16 cellular contexts compared by ENCODE assay signal in the genomic region with DNA sequence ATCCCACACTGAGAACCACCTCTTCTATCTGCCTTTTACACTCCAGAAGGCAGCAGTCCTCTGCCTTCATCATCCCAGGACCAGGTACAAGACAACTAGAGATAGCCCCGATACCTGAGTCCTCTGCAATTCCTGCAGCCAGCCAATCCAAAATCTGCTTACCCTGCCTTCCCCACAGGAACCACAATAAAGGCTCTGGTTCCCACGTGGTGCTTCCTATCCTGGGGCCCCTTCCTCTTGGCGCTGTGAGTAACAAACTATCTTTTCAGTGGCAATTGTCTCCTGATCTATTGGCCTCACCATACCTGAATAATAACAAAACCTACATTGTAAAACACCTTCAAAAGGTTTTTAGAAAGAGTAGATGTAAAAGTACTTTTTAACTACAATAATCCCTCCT.
DNase-seq lines count a peak whose midpoint lies in the region; ATAC-seq, FAIRE-seq and TF ChIP-seq lines count a peak whose summit lies in the region.
"Had no signal": no experiment of that assay in that cellular context is flagged by ENCODE, and none has a peak within 500 bp of the region (broad histone marks: within the 10 kb centered on the region; RNA-seq: fewer than 3 reads in every experiment).

No MANE protein-coding gene starts in this region.

- TF ChIP-seq POLR2A in NB4 (IDR thresholded peaks at IDR 0.05; ENCODE audit: extremely low read depth, insufficient read length) (no peak), vagina (IDR thresholded peaks at IDR 0.05) (no peak), GM12892 (IDR thresholded peaks at IDR 0.05; ENCODE audit: low read depth, low read length) (no peak)

- H3K27ac Mint-ChIP-seq in CD8-positive, alpha-beta memory T cell: peak overlapping the region; percentile 9 to 90 (median 66)
- peak overlapping the region; percentile 33 for H3K27ac Mint-ChIP-seq in activated T-cell treated with anti-CD3 and anti-CD28 coated beads, Interleukin-2, amount 50 U/mL, for 72 hours
- H3K27ac Mint-ChIP-seq in naive thymus-derived CD8-positive, alpha-beta T cell: peak overlapping the region; percentile 45 to 91 (median 74)
- H3K27ac Mint-ChIP-seq: mesothelial cell of epicardium had no signal

- H3K4me1 Mint-ChIP-seq in CD8-positive, alpha-beta memory T cell: peaks cover 28 to 44% (median 41%) of the 10 kb centered on the region in 3 donors
- peaks cover 37% of the 10 kb centered on the region for H3K4me1 Mint-ChIP-seq in activated T-cell treated with anti-CD3 and anti-CD28 coated beads, Interleukin-2, amount 50 U/mL, for 72 hours (ENCODE audit: low read depth)
- H3K4me1 Mint-ChIP-seq in naive thymus-derived CD8-positive, alpha-beta T cell: peaks cover 15 to 49% (median 42%) of the 10 kb centered on the region in 4 donors
- H3K4me1 Mint-ChIP-seq: mesothelial cell of epicardium had no signal

- POLR2A ChIA-PET in CD8-positive, alpha-beta memory T cell (lab: Charles Lee): no interaction called here
- POLR2A ChIA-PET in naive thymus-derived CD8-positive, alpha-beta T cell (lab: Charles Lee): no interaction called here

- no peaks in the 10 kb centered on the region for H3K9me3 ChIP-seq in CD8-positive, alpha-beta memory T cell (ENCODE audit: low read length)
- no peaks in the 10 kb centered on the region for H3K9me3 ChIP-seq in vagina
- H3K9me3 ChIP-seq: transverse colon had no signal

- ATAC-seq in activated T-cell treated with anti-CD3 and anti-CD28 coated beads, Interleukin-2, amount 50 U/mL, for 72 hours (replicated peaks in 1 of 2): peak; percentile 23 to 56
- peak; percentile 46 to 73 for ATAC-seq in naive thymus-derived CD8-positive, alpha-beta T cell
- ATAC-seq in left colon: no peak
- ATAC-seq: activated CD4-positive, CD25-positive, alpha-beta regulatory T cell treated with anti-CD3 and anti-CD28 coated beads, Interleukin-2, amount 50 U/mL, for 24 hours; K562 had no signal

- peak overlapping the region in 2 of 7 donors; percentile 29 to 50 for H3K4me3 Mint-ChIP-seq in CD8-positive, alpha-beta memory T cell
- peak overlapping the region; percentile 35 to 47 for H3K4me3 Mint-ChIP-seq in activated T-cell treated with anti-CD3 and anti-CD28 coated beads, Interleukin-2, amount 50 U/mL, for 72 hours
- peak overlapping the region; percentile 17 to 85 (median 64) for H3K4me3 Mint-ChIP-seq in naive thymus-derived CD8-positive, alpha-beta T cell
- H3K4me3 Mint-ChIP-seq: mesothelial cell of epicardium had no signal

- H3K4me1 ChIP-seq in CD8-positive, alpha-beta memory T cell (ENCODE audit: insufficient read depth, low read length): peaks cover 32% of the 10 kb centered on the region
- no peaks in the 10 kb centered on the region for H3K4me1 ChIP-seq in vagina
- H3K4me1 ChIP-seq: transverse colon had no signal

- no peaks in the 10 kb centered on the region for H3K9me3 Mint-ChIP-seq in CD8-positive, alpha-beta memory T cell
- H3K9me3 Mint-ChIP-seq in activated T-cell treated with anti-CD3 and anti-CD28 coated beads, Interleukin-2, amount 50 U/mL, for 72 hours: no peaks in the 10 kb centered on the region
- H3K9me3 Mint-ChIP-seq in naive thymus-derived CD8-positive, alpha-beta T cell: no peaks in the 10 kb centered on the region
- H3K9me3 Mint-ChIP-seq: mesothelial cell of epicardium had no signal

- peaks cover 4% of the 10 kb centered on the region for H3K36me3 ChIP-seq in CD8-positive, alpha-beta memory T cell (ENCODE audit: insufficient read depth, low read length)
- H3K36me3 ChIP-seq in vagina: no peaks in the 10 kb centered on the region

- peak overlapping the region; percentile 4 for H3K4me3 ChIP-seq in CD8-positive, alpha-beta memory T cell (ENCODE audit: low read length)
- no peak overlapping the region for H3K4me3 ChIP-seq in NB4 (ENCODE audit: low read depth, low read length)
- no peak overlapping the region for H3K4me3 ChIP-seq in vagina
- H3K4me3 ChIP-seq: K562, smooth muscle cell, transverse colon had no signal

- DNase-seq in CD8-positive, alpha-beta memory T cell: peak in 2 of 5 donors; percentile 2 to 31
- DNase-seq in NB4 (ENCODE audit: low read depth) (peak; percentile 7), vagina (ENCODE audit: extremely low spot score in 2 of 2) (no peak), SKM-1 treated with dmso at 0.1 percent for 144 hours (lab: John Stamatoyannopoulos, UW; ENCODE audit: unreplicated experiment) (no peak), left colon (no peak), GM12892 (ENCODE audit: insufficient read length) (no peak)
- peak; percentile 16 to 18 for DNase-seq in activated T-cell treated with anti-CD3 and anti-CD28 coated beads, Interleukin-2, amount 50 U/mL, for 72 hours
- DNase-seq in naive thymus-derived CD8-positive, alpha-beta T cell: peak in 8 of 10 donors; percentile 19 to 64 (median 32)
- DNase-seq: islet precursor cell, NCI-H1436 treated with DMSO at 0.1 percent for 48 hours, NCI-H345, transverse colon had no signal

- peaks cover 12 to 46% (median 21%) of the 10 kb centered on the region in 3 donors for H3K36me3 Mint-ChIP-seq in CD8-positive, alpha-beta memory T cell
- H3K36me3 Mint-ChIP-seq in activated T-cell treated with anti-CD3 and anti-CD28 coated beads, Interleukin-2, amount 50 U/mL, for 72 hours (ENCODE audit: insufficient read depth in 2 of 2): peaks cover 6 to 23% of the 10 kb centered on the region in 2 donors
- H3K36me3 Mint-ChIP-seq in naive thymus-derived CD8-positive, alpha-beta T cell: peaks cover 0 to 50% (median 11%) of the 10 kb centered on the region in 3 donors

- H3K27me3 ChIP-seq in CD8-positive, alpha-beta memory T cell (ENCODE audit: insufficient read depth, low read length, poor library complexity, severe bottlenecking): no peaks in the 10 kb centered on the region
- no peaks in the 10 kb centered on the region for H3K27me3 ChIP-seq in vagina
- H3K27me3 ChIP-seq: transverse colon had no signal

- no peak for TF ChIP-seq CTCF in NB4 (IDR thresholded peaks at IDR 0.05; ENCODE audit: low read depth, low read length)
- no peak for TF ChIP-seq CTCF in vagina (IDR thresholded peaks at IDR 0.05)

- no peaks in the 10 kb centered on the region for H3K27me3 Mint-ChIP-seq in CD8-positive, alpha-beta memory T cell
- H3K27me3 Mint-ChIP-seq in activated T-cell treated with anti-CD3 and anti-CD28 coated beads, Interleukin-2, amount 50 U/mL, for 72 hours (ENCODE audit: low read depth): no peaks in the 10 kb centered on the region
- no peaks in the 10 kb centered on the region for H3K27me3 Mint-ChIP-seq in naive thymus-derived CD8-positive, alpha-beta T cell

- intact Hi-C loops in vagina (cut with DNase I) (no loop called here), left colon (cut with DNase I, micrococcal nuclease) (no loop called here)

- FAIRE-seq in GM12892 (lab: Jason Lieb, UNC): no peak
- FAIRE-seq: K562 had no signal

- no peak overlapping the region for H3K27ac ChIP-seq in CD8-positive, alpha-beta memory T cell (ENCODE audit: low read depth, low read length)
- H3K27ac ChIP-seq in vagina: no peak overlapping the region
- H3K27ac ChIP-seq: transverse colon had no signal

- CTCF ChIA-PET in CD8-positive, alpha-beta memory T cell (lab: Charles Lee): no interaction called here

Comparison
In these comparisons a context has a peak if more than half of its experiments do, and no peak if none do; other contexts are left out.
1. DNase-seq: peak in NB4 (single experiment), activated T-cell treated with anti-CD3 and anti-CD28 coated beads, Interleukin-2, amount 50 U/mL, for 72 hours (2 of 2) and naive thymus-derived CD8-positive, alpha-beta T cell (8 of 10); none in vagina (0 of 2), SKM-1 treated with dmso at 0.1 percent for 144 hours (single experiment), left colon (0 of 2) and GM12892 (single experiment).
2. Peak in every context shown above with its lines, with median percentiles within 50 percentile points of each other: H3K27ac Mint-ChIP-seq.